Comparison of ENCODE assay signal across 1 cellular context in genomic region chr16:23640959-23641765, GRCh38.
TF ChIP-seq lines count a peak whose summit lies in the region.

Gene DCTN5, plus strand, starts transcription at chr16:23641466. Its CDS starts 77 bp downstream, at chr16:23641543.
Gene PALB2, minus strand, starts transcription at chr16:23641310. Its CDS starts 153 bp downstream, at chr16:23641157.

TF ChIP-seq in K562, 482 proteins besides CTCF, POLR2A, EP300 and RAD21 (continued from another document and continues in another):
- TF ChIP-seq MGA (IDR thresholded peaks at IDR 0.05) (peak; percentile 94), ZNF143 (CRISPR knock-in tag; IDR thresholded peaks at IDR 0.05) (no peak), FOXO4 (CRISPR knock-in tag; IDR thresholded peaks at IDR 0.05) (no peak), GATAD2A (IDR thresholded peaks at IDR 0.05) (no peak), FOXM1 (IDR thresholded peaks at IDR 0.05; ENCODE audit: low read depth) (no peak), FOXM1 (CRISPR knock-in tag; IDR thresholded peaks at IDR 0.05; ENCODE audit: low read depth) (0 out of 2 replicates have a peak, but pooled peaks have one; percentile 52), ETV1 (tag; conservative IDR thresholded peaks at IDR 0.05; ENCODE audit: low read depth) (peak; percentile 98), NR4A1 (CRISPR knock-in tag; IDR thresholded peaks at IDR 0.05) (0 out of 2 replicates have a peak, but pooled peaks have one; percentile 33), NR4A1 (tag; IDR thresholded peaks at IDR 0.05) (0 out of 2 replicates have a peak, but pooled peaks have one; percentile 51), ZC3H4 (CRISPR knock-in tag; IDR thresholded peaks at IDR 0.05; ENCODE audit: borderline replicate concordance) (no peak), ZNF511 (CRISPR knock-in tag; IDR thresholded peaks at IDR 0.05) (0 out of 2 replicates have a peak, but pooled peaks have one; percentile 47), ARID4B (CRISPR knock-in tag; IDR thresholded peaks at IDR 0.05) (peak; percentile 98), WHSC1 (IDR thresholded peaks at IDR 0.05; ENCODE audit: low read length) (no peak), ASH1L (IDR thresholded peaks at IDR 0.05; ENCODE audit: borderline replicate concordance, low read depth, partially characterized antibody) (no peak), SP2 (IDR thresholded peaks at IDR 0.05; ENCODE audit: extremely low read depth, low read depth, low read length, poor library complexity, severe bottlenecking) (no peak), MEF2D (tag; conservative IDR thresholded peaks at IDR 0.05; ENCODE audit: low read depth) (no peak), SMC3 (conservative IDR thresholded peaks at IDR 0.05; ENCODE audit: insufficient read depth, low read depth, low read length) (no peak), PML (IDR thresholded peaks at IDR 0.05; ENCODE audit: low read length) (peak; percentile 57; the same call in 1 of the 2 replicates), RBBP5 (IDR thresholded peaks at IDR 0.05; ENCODE audit: borderline replicate concordance, insufficient read depth, low read length, poor library complexity, severe bottlenecking) (peak; percentile 84), BACH1 (tag; IDR thresholded peaks at IDR 0.05) (no peak), ZNF395 (CRISPR knock-in tag; IDR thresholded peaks at IDR 0.05) (0 out of 2 replicates have a peak, but pooled peaks have one; percentile 54), ZNF830 (CRISPR knock-in tag; IDR thresholded peaks at IDR 0.05) (peak; percentile 48; the same call in 1 of the 2 replicates), EWSR1 (IDR thresholded peaks at IDR 0.05; ENCODE audit: borderline replicate concordance, low read depth, partially characterized antibody) (no peak), JUNB (CRISPR knock-in tag; conservative IDR thresholded peaks at IDR 0.05) (no peak), ZNF444 (CRISPR knock-in tag; IDR thresholded peaks at IDR 0.05) (no peak), ZKSCAN3 (CRISPR knock-in tag; IDR thresholded peaks at IDR 0.05) (no peak), ZNF134 (CRISPR knock-in tag; conservative IDR thresholded peaks at IDR 0.05) (no peak), EHMT2 (IDR thresholded peaks at IDR 0.05) (no peak), CREB3 (tag; conservative IDR thresholded peaks at IDR 0.05; ENCODE audit: low read depth) (no peak), ZNF324 (CRISPR knock-in tag; IDR thresholded peaks at IDR 0.05) (0 out of 2 replicates have a peak, but pooled peaks have one; percentile 25), ZNF592 (IDR thresholded peaks at IDR 0.05) (peak; percentile 63; the same call in 1 of the 2 replicates), DDX20 (tag; IDR thresholded peaks at IDR 0.05; ENCODE audit: low read depth) (no peak), RBM39 (optimal IDR thresholded peaks at IDR 0.05; ENCODE audit: low read depth, low read length) (no peak)
